Comparison of ENCODE assay signal across 1 cellular context in genomic region chr1:234607091-234608025, GRCh38.
TF ChIP-seq lines count a peak whose summit lies in the region.

No MANE protein-coding gene starts in this region.

TF ChIP-seq in K562, 482 proteins besides CTCF, POLR2A, EP300 and RAD21 (continued from another document and continues in another):
- no peak for TF ChIP-seq ZNF407 (IDR thresholded peaks at IDR 0.05; ENCODE audit: low read depth)
- no peak; the same call in 1 of the 2 replicates for TF ChIP-seq SUPT5H (IDR thresholded peaks at IDR 0.05)
- TF ChIP-seq TFAP4 (CRISPR knock-in tag; IDR thresholded peaks at IDR 0.05; ENCODE audit: borderline replicate concordance), result no peak
- no peak for TF ChIP-seq YY1 (IDR thresholded peaks at IDR 0.05; ENCODE audit: borderline replicate concordance in 1 of 3, control insufficient read depth in 1 of 3, extremely low read depth in 1 of 3, insufficient read depth in 3 of 3, insufficient read length in 1 of 3, insufficient replicate concordance in 2 of 3, low read depth in 1 of 3, low read length in 2 of 3)
- TF ChIP-seq RBFOX2 (IDR thresholded peaks at IDR 0.05; ENCODE audit: low read depth, low read length), result peak; percentile 84
- TF ChIP-seq GATAD2B (IDR thresholded peaks at IDR 0.05; ENCODE audit: borderline replicate concordance), result no peak
- TF ChIP-seq EZH2 (IDR thresholded peaks at IDR 0.05; ENCODE audit: borderline replicate concordance, low read depth, low read length), result no peak
- no peak for TF ChIP-seq ZNF695 (CRISPR knock-in tag; IDR thresholded peaks at IDR 0.05)
- no peak for TF ChIP-seq FOSL1 (tag; conservative IDR thresholded peaks at IDR 0.05)
- no peak for TF ChIP-seq RUNX1 (IDR thresholded peaks at IDR 0.05; ENCODE audit: low read depth)
- peak; percentile 31; the same call in 1 of the 2 replicates for TF ChIP-seq CBX1 (IDR thresholded peaks at IDR 0.05; ENCODE audit: low read depth)
- 0 out of 2 replicates have a peak, but pooled peaks have one; percentile 9 for TF ChIP-seq RB1 (IDR thresholded peaks at IDR 0.05; ENCODE audit: low read depth)
- TF ChIP-seq POLR2B (IDR thresholded peaks at IDR 0.05; ENCODE audit: low read depth, partially characterized antibody), result peak; percentile 15
- no peak for TF ChIP-seq NCOA1 (IDR thresholded peaks at IDR 0.05; ENCODE audit: low read depth)
- TF ChIP-seq NR2C2 (CRISPR knock-in tag; IDR thresholded peaks at IDR 0.05), result peak; percentile 62; the same call in 1 of the 2 replicates
- TF ChIP-seq NR2C2 (tag; IDR thresholded peaks at IDR 0.05), result no peak
- TF ChIP-seq ID3 (CRISPR knock-in tag; IDR thresholded peaks at IDR 0.05), result no peak
- TF ChIP-seq ID3 (tag; IDR thresholded peaks at IDR 0.05), result peak; percentile 48; the same call in 1 of the 2 replicates
- TF ChIP-seq E2F4 (CRISPR knock-in tag; IDR thresholded peaks at IDR 0.05; ENCODE audit: low read depth), result peak; percentile 75; the same call in 1 of the 2 replicates
- TF ChIP-seq DEAF1 (CRISPR knock-in tag; IDR thresholded peaks at IDR 0.05), result peak; percentile 53; the same call in 1 of the 2 replicates
- TF ChIP-seq ZNF780A (CRISPR knock-in tag; IDR thresholded peaks at IDR 0.05), result no peak
- peak in 1 of 2 experiments; percentile 59; a peak in 1 of 4 replicates for TF ChIP-seq SIN3A (IDR thresholded peaks at IDR 0.05; ENCODE audit: borderline replicate concordance in 2 of 2, control insufficient read depth in 1 of 2, low read depth in 2 of 2, low read length in 2 of 2)
- TF ChIP-seq ZNF12 (CRISPR knock-in tag; IDR thresholded peaks at IDR 0.05), result no peak
- TF ChIP-seq NR1H2 (CRISPR knock-in tag; IDR thresholded peaks at IDR 0.05), result no peak
- no peak for TF ChIP-seq HMG20B (CRISPR knock-in tag; IDR thresholded peaks at IDR 0.05)
- peak; percentile 67; the same call in 1 of the 2 replicates for TF ChIP-seq CUX1 (CRISPR knock-in tag; IDR thresholded peaks at IDR 0.05)
- peak; percentile 69; the same call in 1 of the 2 replicates for TF ChIP-seq MTA3 (IDR thresholded peaks at IDR 0.05; ENCODE audit: borderline replicate concordance)
- TF ChIP-seq BRCA1 (IDR thresholded peaks at IDR 0.05), result no peak
- TF ChIP-seq BRCA1 (CRISPR knock-in tag; IDR thresholded peaks at IDR 0.05), result no peak
- no peak for TF ChIP-seq ELF1 (tag; IDR thresholded peaks at IDR 0.05)
- TF ChIP-seq ZFPM2 (CRISPR knock-in tag; IDR thresholded peaks at IDR 0.05), result 0 out of 2 replicates have a peak, but pooled peaks have one; percentile 15
- peak; percentile 85; the same call in 1 of the 2 replicates for TF ChIP-seq RREB1 (CRISPR knock-in tag; IDR thresholded peaks at IDR 0.05)
- TF ChIP-seq HMG20A (CRISPR knock-in tag; conservative IDR thresholded peaks at IDR 0.05), result no peak
- no peak for TF ChIP-seq MED1 (CRISPR knock-in tag; IDR thresholded peaks at IDR 0.05; ENCODE audit: borderline replicate concordance)
- no peak for TF ChIP-seq NFATC3 (IDR thresholded peaks at IDR 0.05)
- no peak for TF ChIP-seq RBM15 (IDR thresholded peaks at IDR 0.05; ENCODE audit: insufficient read depth, low read length)
